Comparison of ENCODE assay signal across 28 cellular contexts in the genomic region with DNA sequence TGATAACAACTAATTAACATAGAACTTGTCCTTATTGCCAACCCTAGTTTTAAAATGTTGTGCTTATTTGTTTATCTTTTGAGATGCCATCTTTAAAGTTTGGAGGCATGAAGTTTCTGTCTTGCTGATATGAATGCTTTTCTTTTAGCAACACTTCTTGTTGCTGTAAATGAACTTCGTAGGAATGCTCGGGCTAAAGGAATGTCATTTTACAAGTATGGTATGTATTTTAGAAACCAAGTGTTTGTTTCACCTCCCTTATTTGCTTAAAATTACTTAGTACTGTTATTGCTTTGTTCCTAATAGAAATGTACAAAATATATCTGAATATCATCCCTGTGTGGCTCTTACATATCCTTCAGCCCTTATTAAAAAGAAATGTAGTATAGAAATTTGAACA.
"Had no signal": no experiment of that assay in that cellular context is flagged by ENCODE, and none has a peak within 500 bp of the region (broad histone marks: within the 10 kb centered on the region; RNA-seq: fewer than 3 reads in every experiment).

No MANE protein-coding gene starts in this region.

- H3K27me3 Mint-ChIP-seq: stimulated activated memory B cell treated with anti-CD40 and anti-IgM and Interleukin-4, amounts not matched to agents 10 μg/mL and 1 μg/mL and 100 μg/mL, for 72 hours; stimulated activated naive B cell treated with anti-CD40 and anti-IgM and Interleukin-4, amounts not matched to agents 10 μg/mL and 1 μg/mL and 100 μg/mL, for 72 hours; stimulated activated naive CD8-positive, alpha-beta T cell treated with anti-CD3 and anti-CD28 coated beads, Interleukin-15, amount 100 ng/mL, for 72 hours; stimulated activated naive CD8-positive, alpha-beta T cell treated with anti-CD3 and anti-CD28 coated beads, Interleukin-15, Interleukin-2, amounts not matched to agents 100 ng/mL and 50 ng/mL, for 24 hours; type B pancreatic cell had no signal

- ATAC-seq: stimulated activated effector memory CD8-positive, alpha-beta T cell treated with anti-CD3 and anti-CD28 coated beads, Interleukin-12 subunit alpha, Interleukin-12 subunit beta, amount 100 ng/mL, for 72 hours; stimulated activated memory B cell treated with anti-CD40 and anti-IgM and Interleukin-4, amounts not matched to agents 10 μg/mL and 1 μg/mL and 100 μg/mL, for 72 hours; stimulated activated naive B cell treated with anti-CD40 and anti-IgM and Interleukin-4, amounts not matched to agents 10 μg/mL and 1 μg/mL and 100 μg/mL, for 72 hours; stimulated activated naive CD8-positive, alpha-beta T cell treated with anti-CD3 and anti-CD28 coated beads, Interleukin-15, amount 100 ng/mL, for 72 hours; stimulated activated naive CD8-positive, alpha-beta T cell treated with anti-CD3 and anti-CD28 coated beads, Interleukin-15, Interleukin-2, amounts not matched to agents 100 U/mL and 50 U/mL, for 24 hours; upper lobe of right lung had no signal

- DNase-seq: stimulated activated CD4-positive, alpha-beta T cell treated with anti-CD3 and anti-CD28 coated beads, Interleukin-2, amount 100 ng/mL, for 48 hours; stimulated activated CD4-positive, alpha-beta T cell treated with anti-CD3 and anti-CD28 coated beads, Interleukin-4, amount 100 ng/mL, for 1 hour; stimulated activated CD4-positive, alpha-beta T cell treated with anti-CD3 and anti-CD28 coated beads, Interleukin-4, amount 100 ng/mL, for 24 hours; stimulated activated CD4-positive, alpha-beta T cell treated with anti-CD3 and anti-CD28 coated beads, Interleukin-4, amount 100 ng/mL, for 4 hours; stimulated activated CD8-positive, alpha-beta memory T cell treated with anti-CD3 and anti-CD28 coated beads, Interleukin-4, amount 100 ng/mL, for 48 hours; stimulated activated naive B cell treated with anti-CD40 and anti-IgM and Interleukin-4, amounts not matched to agents 10 μg/mL and 1 μg/mL and 100 μg/mL, for 72 hours; stimulated activated naive CD4-positive, alpha-beta T cell; stimulated activated naive CD4-positive, alpha-beta T cell treated with Interleukin-2 at 50 U/mL for 16 hours; stimulated activated naive CD8-positive, alpha-beta T cell treated with anti-CD3 and anti-CD28 coated beads, Interleukin-15, amount 100 ng/mL, for 72 hours; stimulated activated naive CD8-positive, alpha-beta T cell treated with anti-CD3 and anti-CD28 coated beads, Interleukin-15, Interleukin-2, amounts not matched to agents 100 U/mL and 50 U/mL, for 24 hours; stomach; substantia nigra; testis; thyroid gland; tibial artery; transverse colon; upper lobe of left lung; upper lobe of right lung; uterus had no signal

- H3K9me3 Mint-ChIP-seq: stimulated activated effector memory CD8-positive, alpha-beta T cell treated with anti-CD3 and anti-CD28 coated beads, Interleukin-12 subunit alpha, Interleukin-12 subunit beta, amount 100 ng/mL, for 72 hours; stimulated activated memory B cell treated with anti-CD40 and anti-IgM and Interleukin-4, amounts not matched to agents 10 μg/mL and 1 μg/mL and 100 μg/mL, for 72 hours; stimulated activated naive B cell treated with anti-CD40 and anti-IgM and Interleukin-4, amounts not matched to agents 10 μg/mL and 1 μg/mL and 100 μg/mL, for 72 hours; stimulated activated naive CD8-positive, alpha-beta T cell treated with anti-CD3 and anti-CD28 coated beads, Interleukin-15, amount 100 ng/mL, for 72 hours; stimulated activated naive CD8-positive, alpha-beta T cell treated with anti-CD3 and anti-CD28 coated beads, Interleukin-15, Interleukin-2, amounts not matched to agents 100 ng/mL and 50 ng/mL, for 24 hours; type B pancreatic cell had no signal

- H3K4me1 Mint-ChIP-seq: stimulated activated effector memory CD8-positive, alpha-beta T cell treated with anti-CD3 and anti-CD28 coated beads, Interleukin-12 subunit alpha, Interleukin-12 subunit beta, amount 100 ng/mL, for 72 hours; stimulated activated memory B cell treated with anti-CD40 and anti-IgM and Interleukin-4, amounts not matched to agents 10 μg/mL and 1 μg/mL and 100 μg/mL, for 72 hours; stimulated activated naive B cell treated with anti-CD40 and anti-IgM and Interleukin-4, amounts not matched to agents 10 μg/mL and 1 μg/mL and 100 μg/mL, for 72 hours; stimulated activated naive CD8-positive, alpha-beta T cell treated with anti-CD3 and anti-CD28 coated beads, Interleukin-15, amount 100 ng/mL, for 72 hours had no signal

- H3K4me1 ChIP-seq: stomach, suprapubic skin, testis, thyroid gland, tibial artery, tibial nerve, transverse colon, upper lobe of left lung, upper lobe of right lung, uterus, vagina had no signal

- H3K27ac ChIP-seq: stomach, suprapubic skin, testis, thoracic aorta, thyroid gland, tibial artery, tibial nerve, transverse colon, upper lobe of left lung, upper lobe of right lung, uterus, vagina had no signal

- H3K4me3 ChIP-seq: stomach, suprapubic skin, testis, thoracic aorta, thyroid gland, tibial artery, tibial nerve, transverse colon, upper lobe of left lung, upper lobe of right lung, uterus, vagina had no signal

- H3K4me3 Mint-ChIP-seq: stimulated activated effector memory CD8-positive, alpha-beta T cell treated with anti-CD3 and anti-CD28 coated beads, Interleukin-12 subunit alpha, Interleukin-12 subunit beta, amount 100 ng/mL, for 72 hours; stimulated activated memory B cell treated with anti-CD40 and anti-IgM and Interleukin-4, amounts not matched to agents 10 μg/mL and 1 μg/mL and 100 μg/mL, for 72 hours; stimulated activated naive B cell treated with anti-CD40 and anti-IgM and Interleukin-4, amounts not matched to agents 10 μg/mL and 1 μg/mL and 100 μg/mL, for 72 hours; stimulated activated naive CD8-positive, alpha-beta T cell treated with anti-CD3 and anti-CD28 coated beads, Interleukin-15, amount 100 ng/mL, for 72 hours; stimulated activated naive CD8-positive, alpha-beta T cell treated with anti-CD3 and anti-CD28 coated beads, Interleukin-15, Interleukin-2, amounts not matched to agents 100 ng/mL and 50 ng/mL, for 24 hours; type B pancreatic cell had no signal

- H3K36me3 ChIP-seq: uterus had no signal

- H3K27me3 ChIP-seq: stomach, suprapubic skin, testis, thyroid gland, tibial artery, tibial nerve, transverse colon, upper lobe of left lung, upper lobe of right lung, uterus, vagina had no signal

- H3K27ac Mint-ChIP-seq: stimulated activated effector memory CD8-positive, alpha-beta T cell treated with anti-CD3 and anti-CD28 coated beads, Interleukin-12 subunit alpha, Interleukin-12 subunit beta, amount 100 ng/mL, for 72 hours; stimulated activated memory B cell treated with anti-CD40 and anti-IgM and Interleukin-4, amounts not matched to agents 10 μg/mL and 1 μg/mL and 100 μg/mL, for 72 hours; stimulated activated naive B cell treated with anti-CD40 and anti-IgM and Interleukin-4, amounts not matched to agents 10 μg/mL and 1 μg/mL and 100 μg/mL, for 72 hours; stimulated activated naive CD8-positive, alpha-beta T cell treated with anti-CD3 and anti-CD28 coated beads, Interleukin-15, amount 100 ng/mL, for 72 hours; stimulated activated naive CD8-positive, alpha-beta T cell treated with anti-CD3 and anti-CD28 coated beads, Interleukin-15, Interleukin-2, amounts not matched to agents 100 ng/mL and 50 ng/mL, for 24 hours; type B pancreatic cell had no signal

- FAIRE-seq: urothelium cell line had no signal

- H3K9me3 ChIP-seq: stomach, suprapubic skin, testis, thoracic aorta, thyroid gland, tibial artery, tibial nerve, transverse colon, upper lobe of left lung, upper lobe of right lung, uterus, vagina had no signal
